16 cellular contexts compared by ENCODE assay signal in genomic region chr4:16858275-16858752, GRCh38. TPM values are rescaled to one million over a fixed set of nuclear protein-coding genes. Genes with fewer than 3 reads are reported as not detected.
DNase-seq lines count a peak whose midpoint lies in the region; ATAC-seq, FAIRE-seq and TF ChIP-seq lines count a peak whose summit lies in the region.
"Had no signal": no experiment of that assay in that cellular context is flagged by ENCODE, and none has a peak within 500 bp of the region (broad histone marks: within the 10 kb centered on the region; RNA-seq: fewer than 3 reads in every experiment).

No MANE protein-coding gene starts in this region.

- CTCF ChIA-PET in HepG2 (lab: Yijun Ruan, JAX; ENCODE audit: low intra/inter-chr PET ratio, low total read pairs), result no interaction called here

- H4K20me1 ChIP-seq in HepG2 (ENCODE audit: insufficient read depth, low read length), result no peaks in the 10 kb centered on the region

- H2AFZ ChIP-seq in HepG2 (ENCODE audit: low read length), result no peak overlapping the region

- POLR2A ChIA-PET in HepG2 (lab: Yijun Ruan, JAX), result no interaction called here

- H3K4me3 ChIP-seq in liver (ENCODE audit: low read depth in 1 of 3, low read length in 3 of 3) (no peak overlapping the region), HepG2 (replicated peaks in 1 of 3; ENCODE audit: insufficient read depth in 1 of 3, low read depth in 2 of 3, low read length in 3 of 3) (no peak overlapping the region), fibroblast of pulmonary artery (replicated peaks; ENCODE audit: low read depth, low read length) (no peak overlapping the region), lower lobe of right lung (no peak overlapping the region)

- BruUV-seq in HepG2 (replicated peaks; lab: Mats Ljungman, UMichigan), result no TSS peak

- in situ Hi-C loops in HepG2 (cut with HindIII; ENCODE audit: extremely low pct_ligation_motif_present, low pct_unique_long_range_greater_than_20kb), result no loop called here

- no peak overlapping the region for H3K4me3 Mint-ChIP-seq in activated CD4-positive, alpha-beta T cell treated with anti-CD3 and anti-CD28 coated beads, Interleukin-2, amount 10 ng/mL, durations not matched to agents 24 days and 14 days
- H3K4me3 Mint-ChIP-seq: activated CD8-positive, alpha-beta memory T cell treated with anti-CD3 and anti-CD28 coated beads, Interleukin-2, amount 10 ng/mL, durations not matched to agents 7 days and 5 days had no signal

- H3K4me1 Mint-ChIP-seq in activated CD4-positive, alpha-beta T cell treated with anti-CD3 and anti-CD28 coated beads, Interleukin-2, amount 10 ng/mL, durations not matched to agents 24 days and 14 days, result no peaks in the 10 kb centered on the region
- H3K4me1 Mint-ChIP-seq: activated CD8-positive, alpha-beta memory T cell treated with anti-CD3 and anti-CD28 coated beads, Interleukin-2, amount 10 ng/mL, durations not matched to agents 7 days and 5 days had no signal

- H3K9me3 Mint-ChIP-seq in activated CD4-positive, alpha-beta T cell treated with anti-CD3 and anti-CD28 coated beads, Interleukin-2, amount 10 ng/mL, durations not matched to agents 24 days and 14 days, result no peaks in the 10 kb centered on the region

- no peak overlapping the region for H3K27ac Mint-ChIP-seq in activated CD4-positive, alpha-beta T cell treated with anti-CD3 and anti-CD28 coated beads, Interleukin-2, amount 10 ng/mL, durations not matched to agents 24 days and 14 days
- H3K27ac Mint-ChIP-seq: activated CD8-positive, alpha-beta memory T cell treated with anti-CD3 and anti-CD28 coated beads, Interleukin-2, amount 10 ng/mL, durations not matched to agents 7 days and 5 days had no signal

- intact Hi-C loops in HepG2 (cut with micrococcal nuclease; ENCODE audit: unreplicated experiment), result no loop called here
- intact Hi-C loops in lower lobe of right lung (cut with DNase I), result no loop called here
- intact Hi-C loops in activated CD4-positive, alpha-beta T cell treated with anti-CD3 and anti-CD28 coated beads, Interleukin-2, amount 10 ng/mL, durations not matched to agents 24 days and 14 days (cut with micrococcal nuclease), result no loop called here

- no peaks in the 10 kb centered on the region for H3K79me2 ChIP-seq in HepG2 (ENCODE audit: insufficient read depth, low read length)

- FAIRE-seq in HepG2 (lab: Jason Lieb, UNC), result no peak
- FAIRE-seq: A204.1, keratinocyte had no signal

- peaks cover 0 to 2% (median 0%) of the 10 kb centered on the region in 4 donors for H3K36me3 ChIP-seq in liver (ENCODE audit: control insufficient read depth in 4 of 4, insufficient read depth in 3 of 4, low read depth in 1 of 4, low read length in 3 of 4)
- no peaks in the 10 kb centered on the region for H3K36me3 ChIP-seq in HepG2 (replicated peaks in 1 of 2; ENCODE audit: control insufficient read depth in 1 of 2, insufficient read depth in 2 of 2, low read length in 2 of 2)
- no peaks in the 10 kb centered on the region for H3K36me3 ChIP-seq in lower lobe of right lung

- H3K9me3 ChIP-seq in liver (ENCODE audit: control insufficient read depth in 4 of 4, low read length in 3 of 4) (no peaks in the 10 kb centered on the region), HepG2 (ENCODE audit: low read length) (no peaks in the 10 kb centered on the region), lower lobe of right lung (no peaks in the 10 kb centered on the region)

- ATAC-seq in HepG2, result no peak
- ATAC-seq in lower lobe of right lung, result peak; percentile 51 to 64
- ATAC-seq: activated CD8-positive, alpha-beta memory T cell treated with anti-CD3 and anti-CD28 coated beads, Interleukin-2, amount 10 ng/mL, durations not matched to agents 7 days and 5 days; HCT116 had no signal

- H3K27me3 ChIP-seq in liver (ENCODE audit: control insufficient read depth in 4 of 4, insufficient read depth in 4 of 4, low read length in 3 of 4), result no peaks in the 10 kb centered on the region
- 0 out of 5 replicates have a peak, but pooled peaks cover 0 to 5% of the 10 kb centered on the region in 2 experiments for H3K27me3 ChIP-seq in HepG2 (ENCODE audit: control insufficient read depth in 1 of 2, insufficient read depth in 2 of 2, low read length in 2 of 2)
- no peaks in the 10 kb centered on the region for H3K27me3 ChIP-seq in lower lobe of right lung (ENCODE audit: low read depth)

- no peak for TF ChIP-seq CTCF in liver (IDR thresholded peaks at IDR 0.05; ENCODE audit: low read depth, low read length, missing input control)
- TF ChIP-seq CTCF in HepG2 (CRISPR knock-in tag; IDR thresholded peaks at IDR 0.05), result no peak
- no peak for TF ChIP-seq CTCF in fibroblast of pulmonary artery (IDR thresholded peaks at IDR 0.05; ENCODE audit: low read length, missing control alignments)
- no peak for TF ChIP-seq CTCF in lower lobe of right lung (IDR thresholded peaks at IDR 0.05)

- H3K27ac ChIP-seq in liver (ENCODE audit: low read depth in 1 of 2, low read length in 2 of 2) (no peak overlapping the region), HepG2 (ENCODE audit: extremely low read length, insufficient read depth, low read length) (no peak overlapping the region), lower lobe of right lung (peak overlapping the region; percentile 62)

- DNase-seq in HepG2 (ENCODE audit: low spot score), result no peak
- DNase-seq in fibroblast of pulmonary artery (ENCODE audit: low read depth), result peak; percentile 68
- DNase-seq in lower lobe of right lung, result no peak
- no peak for DNase-seq in NCI-H2107 (lab: John Stamatoyannopoulos, UW)
- no peak for DNase-seq in NCI-H187 (lab: John Stamatoyannopoulos, UW)
- no peak for DNase-seq in activated T-cell treated with anti-CD3 and anti-CD28 coated beads, Interleukin-2, amount 50 U/mL, for 1 hour
- no peak for DNase-seq in activated CD4-positive, alpha-beta T cell treated with anti-CD3 and anti-CD28 coated beads, Interleukin-2, amount 10 ng/mL, durations not matched to agents 24 days and 14 days
- DNase-seq: activated CD8-positive, alpha-beta memory T cell treated with anti-CD3 and anti-CD28 coated beads, Interleukin-2, amount 10 ng/mL, durations not matched to agents 7 days and 5 days; amniotic stem cell; Calu3; KG1; posterior cingulate gyrus had no signal

- 46% methylated on average over 9 of the region's 9 CpGs for WGBS in liver
- 13% methylated on average over 9 of the region's 9 CpGs for WGBS in HepG2 (ENCODE audit: low lambda C conversion rate)

- H3K27me3 Mint-ChIP-seq in activated CD4-positive, alpha-beta T cell treated with anti-CD3 and anti-CD28 coated beads, Interleukin-2, amount 10 ng/mL, durations not matched to agents 24 days and 14 days, result no peaks in the 10 kb centered on the region
- H3K27me3 Mint-ChIP-seq: activated CD8-positive, alpha-beta memory T cell treated with anti-CD3 and anti-CD28 coated beads, Interleukin-2, amount 10 ng/mL, durations not matched to agents 7 days and 5 days had no signal

- H3K36me3 Mint-ChIP-seq in activated CD4-positive, alpha-beta T cell treated with anti-CD3 and anti-CD28 coated beads, Interleukin-2, amount 10 ng/mL, durations not matched to agents 24 days and 14 days (ENCODE audit: low read depth), result no peaks in the 10 kb centered on the region
- H3K36me3 Mint-ChIP-seq: activated CD8-positive, alpha-beta memory T cell treated with anti-CD3 and anti-CD28 coated beads, Interleukin-2, amount 10 ng/mL, durations not matched to agents 7 days and 5 days had no signal

- no peak overlapping the region for H3K4me2 ChIP-seq in HepG2 (ENCODE audit: low read depth, low read length)

- no peak overlapping the region for H3K9ac ChIP-seq in liver (ENCODE audit: low read depth in 1 of 2, low read length in 2 of 2)
- no peak overlapping the region for H3K9ac ChIP-seq in HepG2 (ENCODE audit: insufficient read depth, low read depth, low read length)

- no peak for TF ChIP-seq POLR2A in HepG2 (IDR thresholded peaks at IDR 0.05; ENCODE audit: insufficient read depth in 1 of 2, low read depth in 2 of 2, low read length in 2 of 2)

- H3K4me1 ChIP-seq in liver (ENCODE audit: control insufficient read depth in 4 of 4, insufficient read depth in 4 of 4, low read length in 3 of 4) (no peaks in the 10 kb centered on the region), HepG2 (ENCODE audit: insufficient read depth, low read length) (no peaks in the 10 kb centered on the region), lower lobe of right lung (peaks cover 13% of the 10 kb centered on the region)

- TF ChIP-seq EP300 in HepG2 (IDR thresholded peaks at IDR 0.05; ENCODE audit: low read depth in 2 of 2, low read length in 2 of 2), result no peak
- no peak for TF ChIP-seq EP300 in HepG2 (CRISPR knock-in tag; IDR thresholded peaks at IDR 0.05; ENCODE audit: borderline replicate concordance)

- TF ChIP-seq RAD21 in liver (IDR thresholded peaks at IDR 0.05) (peak in 1 of 2 donors; percentile 8), HepG2 (CRISPR knock-in tag; IDR thresholded peaks at IDR 0.05) (no peak)

TF ChIP-seq in liver, 16 proteins besides CTCF, POLR2A, EP300 and RAD21 (continues in another document):
- TF ChIP-seq NR2F2 (IDR thresholded peaks at IDR 0.05), result peak; percentile 64

TF ChIP-seq in HepG2, 621 proteins besides CTCF, POLR2A, EP300 and RAD21 (continues in another document):
- no peak for TF ChIP-seq ZNF619 (CRISPR knock-in tag; IDR thresholded peaks at IDR 0.05)

RNA-seq across cellular contexts. Expression of gene LDB2, which starts 40.1 kb away (rescaled TPM):
- 10 to 100 TPM; 18.7 to 31.9 TPM for total RNA-seq in liver
- 10 to 100 TPM in 1 of 2 donors, 1 to 10 TPM in 1; 7.4 to 14.8 TPM for polyA plus RNA-seq in liver
- total RNA-seq in HepG2 (2016; rRNA removed; fragmentation: Illumina TruSeq; extraction: Trizol), result not detected in 2 replicates
- not detected in 2 replicates for total RNA-seq in HepG2 (2016; cell fraction: cytosol; rRNA removed; fragmentation: Illumina TruSeq; extraction: Trizol; ENCODE audit: low read depth)
- total RNA-seq in HepG2 (2016; cell fraction: insoluble cytoplasmic fraction; rRNA removed; fragmentation: Illumina TruSeq; extraction: Trizol), result not detected in 2 replicates
- total RNA-seq in HepG2 (2016; cell fraction: membrane; rRNA removed; fragmentation: Illumina TruSeq; extraction: Trizol), result not detected in 2 replicates
- total RNA-seq in HepG2 (2016; cell fraction: nucleus; rRNA removed; fragmentation: Illumina TruSeq; extraction: Trizol), result not detected in 2 replicates
- polyA plus RNA-seq in HepG2 (2011; rRNA removed), result not detected in 2 replicates
- not detected in 2 replicates for polyA plus RNA-seq in HepG2 (2011; cell fraction: cytosol; rRNA removed)
- polyA plus RNA-seq in HepG2 (2011; cell fraction: nucleus; rRNA removed), result not detected in 2 replicates
- polyA plus RNA-seq in HepG2 (2012), result not detected in 2 replicates
- not detected in 2 replicates for polyA plus RNA-seq in HepG2 (2016; cell fraction: cytosol; fragmentation: Illumina TruSeq; extraction: Trizol; ENCODE audit: low read depth)
- not detected in 2 replicates for polyA plus RNA-seq in HepG2 (2016; cell fraction: insoluble cytoplasmic fraction; fragmentation: Illumina TruSeq; extraction: Trizol; ENCODE audit: low read depth)
- polyA plus RNA-seq in HepG2 (2016; cell fraction: membrane; fragmentation: Illumina TruSeq; extraction: Trizol; ENCODE audit: low read depth), result not detected in 2 replicates
- polyA plus RNA-seq in HepG2 (2016; cell fraction: nucleus; fragmentation: Illumina TruSeq; extraction: Trizol; ENCODE audit: insufficient read depth, low read depth), result not detected in 2 replicates
- not detected in 2 replicates for polyA minus RNA-seq in HepG2 (2011; rRNA and poly(A)+ RNA removed; ENCODE audit: low replicate concordance)
- polyA minus RNA-seq in HepG2 (2011; cell fraction: cytosol; rRNA and poly(A)+ RNA removed), result not detected in 2 replicates
- not detected in 2 replicates for polyA minus RNA-seq in HepG2 (2011; cell fraction: nucleus; rRNA and poly(A)+ RNA removed)
- 113 TPM for total RNA-seq in lower lobe of right lung
- not detected in 2 replicates for total RNA-seq in activated CD4-positive, alpha-beta T cell treated with anti-CD3 and anti-CD28 coated beads, Interleukin-2, amount 10 ng/mL, durations not matched to agents 24 days and 14 days
- total RNA-seq: activated CD8-positive, alpha-beta memory T cell treated with anti-CD3 and anti-CD28 coated beads, Interleukin-2, amount 10 ng/mL, durations not matched to agents 7 days and 5 days; Calu3 had no signal
- polyA plus RNA-seq: keratinocyte had no signal

Comparison
In these comparisons a context has a peak if more than half of its experiments do, and no peak if none do; other contexts are left out.
1. RNA of gene LDB2, which starts 40.1 kb away (total RNA-seq): 113 TPM in lower lobe of right lung (single experiment) and 18.7 to 31.9 TPM in liver; not detected in HepG2 and not detected in activated CD4-positive, alpha-beta T cell treated with anti-CD3 and anti-CD28 coated beads, Interleukin-2, amount 10 ng/mL, durations not matched to agents 24 days and 14 days; every median in the first group is over 10 times any median in the second.